Comparison of ENCODE assay signal across 8 cellular contexts in genomic region chr6:4776493-4776966, GRCh38. TPM values are rescaled to one million over a fixed set of nuclear protein-coding genes. Genes with fewer than 3 reads are reported as not detected.
DNase-seq lines count a peak whose midpoint lies in the region; ATAC-seq and TF ChIP-seq lines count a peak whose summit lies in the region.

No MANE protein-coding gene starts in this region.

- H3K27me3 ChIP-seq in RWPE2 (ENCODE audit: insufficient read depth, poor library complexity, severe bottlenecking) (no peaks in the 10 kb centered on the region), vagina (no peaks in the 10 kb centered on the region)

- peak; percentile 17 for DNase-seq in activated T-cell treated with anti-CD3 and anti-CD28 coated beads for 4 hours
- DNase-seq in activated T-cell treated with anti-CD3 and anti-CD28 coated beads, Interleukin-2, amount 50 U/mL, for 48 hours, result no peak
- no peak for DNase-seq in RWPE2 (ENCODE audit: low spot score)
- peak; percentile 28 for DNase-seq in effector CD4-positive, alpha-beta T cell
- DNase-seq in myocyte (ENCODE audit: low read depth), result peak; percentile 51
- no peak for DNase-seq in vagina (ENCODE audit: extremely low spot score in 2 of 2)
- no peak for DNase-seq in kidney tubule cell (ENCODE audit: low spot score)

- peaks cover 9% of the 10 kb centered on the region for H3K9me3 ChIP-seq in RWPE2 (ENCODE audit: severe bottlenecking)
- no peaks in the 10 kb centered on the region for H3K9me3 ChIP-seq in vagina

- no peaks in the 10 kb centered on the region for H3K36me3 ChIP-seq in RWPE2 (ENCODE audit: low read depth)
- no peaks in the 10 kb centered on the region for H3K36me3 ChIP-seq in vagina

- ATAC-seq in HG02642 (IDR thresholded peaks at IDR 0.05; ENCODE audit: poor library complexity, unreplicated experiment) (peak; percentile 24), RWPE2 (ENCODE audit: low read depth) (peak; percentile 40)

- intact Hi-C loops in vagina (cut with DNase I), result loop anchor here (10.0 kb wide), 1 partner anchor 112 kb away; no protein-coding TSS in a partner anchor

- H3K4me1 ChIP-seq in RWPE2 (ENCODE audit: insufficient read depth, poor library complexity, severe bottlenecking), result peaks cover 5% of the 10 kb centered on the region
- H3K4me1 ChIP-seq in vagina, result peaks cover 32% of the 10 kb centered on the region

- peak overlapping the region; percentile 59 for H3K4me3 ChIP-seq in RWPE2 (ENCODE audit: severe bottlenecking)
- H3K4me3 ChIP-seq in vagina, result peak overlapping the region; percentile 72 to 83

- TF ChIP-seq CTCF in RWPE2 (IDR thresholded peaks at IDR 0.05; ENCODE audit: poor library complexity, severe bottlenecking), result no peak
- TF ChIP-seq CTCF in vagina (IDR thresholded peaks at IDR 0.05), result no peak

- TF ChIP-seq POLR2A in vagina (IDR thresholded peaks at IDR 0.05), result no peak

- H3K27ac ChIP-seq in RWPE2 (ENCODE audit: poor library complexity, severe bottlenecking) (peak overlapping the region; percentile 69), vagina (peak overlapping the region; percentile 85)

RNA-seq across cellular contexts. Expression of gene CDYL, which starts 0.3 kb away (rescaled TPM):
- total RNA-seq in myocyte (20.3 and 23.6 TPM in 2 replicates), vagina (31.9 TPM)
- polyA plus RNA-seq in myocyte (2012), result 17.2 TPM

Comparison
In these comparisons a context has a peak if more than half of its experiments do, and no peak if none do; other contexts are left out.
1. DNase-seq: peak in activated T-cell treated with anti-CD3 and anti-CD28 coated beads for 4 hours (single experiment), effector CD4-positive, alpha-beta T cell (single experiment) and myocyte (single experiment); none in activated T-cell treated with anti-CD3 and anti-CD28 coated beads, Interleukin-2, amount 50 U/mL, for 48 hours (0 of 2), RWPE2 (single experiment), vagina (0 of 2) and kidney tubule cell (single experiment).